In the genomic region with DNA sequence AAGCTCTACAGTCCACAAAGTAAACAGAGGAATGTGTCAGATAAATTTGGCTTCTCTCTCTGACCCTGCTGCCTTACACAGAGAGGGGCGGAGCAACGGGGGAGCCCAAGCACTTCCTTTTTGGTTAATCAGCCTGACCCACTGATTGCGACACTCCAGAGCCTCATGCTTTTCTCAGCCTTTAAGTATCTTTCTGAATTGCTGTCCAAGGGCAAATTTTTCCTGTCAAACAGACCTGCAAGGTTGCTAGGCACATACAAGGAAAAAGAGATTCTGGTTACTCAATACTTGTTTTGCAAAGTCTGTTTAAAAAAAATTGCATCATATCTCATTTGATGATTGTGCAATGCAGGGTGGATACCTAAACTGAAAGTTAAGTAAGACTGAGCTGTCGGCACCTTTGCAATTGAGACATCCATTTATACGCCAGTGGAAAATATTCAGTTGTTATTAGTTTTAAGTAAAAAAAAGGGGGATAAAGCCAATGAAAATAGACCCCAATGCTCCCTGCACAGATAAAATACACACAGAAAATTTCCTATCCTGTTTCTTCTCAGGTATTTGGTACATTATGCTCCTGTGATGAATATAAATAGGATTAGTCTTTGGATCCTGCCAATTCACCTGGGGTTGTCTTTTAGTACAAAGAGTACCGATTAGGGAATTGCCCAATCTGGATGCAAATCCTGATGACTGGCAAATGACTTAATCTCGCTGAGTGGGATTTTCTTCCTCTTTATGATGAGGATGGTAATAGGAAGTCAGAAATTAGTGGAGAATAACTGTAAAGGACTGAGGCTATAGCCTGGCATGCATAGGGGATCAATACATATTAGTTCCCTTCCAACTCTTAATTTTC, we compare ENCODE assay signal across 1 cellular context.
TF ChIP-seq lines count a peak whose summit lies in the region.

No MANE protein-coding gene starts in this region.

TF ChIP-seq in HepG2, 621 proteins besides CTCF, POLR2A, EP300 and RAD21 (continued from another document):
- TF ChIP-seq ARID2 (CRISPR knock-in tag; IDR thresholded peaks at IDR 0.05; ENCODE audit: borderline replicate concordance) (no peak), HNRNPL (IDR thresholded peaks at IDR 0.05; ENCODE audit: low read depth, low read length) (no peak), ZKSCAN8 (CRISPR knock-in tag; IDR thresholded peaks at IDR 0.05; ENCODE audit: borderline replicate concordance) (peak; percentile 44; the same call in 1 of the 2 replicates), AFF4 (CRISPR knock-in tag; IDR thresholded peaks at IDR 0.05) (no peak), ATF3 (CRISPR knock-in tag; IDR thresholded peaks at IDR 0.05) (peak; percentile 90), SRY (CRISPR knock-in tag; IDR thresholded peaks at IDR 0.05) (no peak), MBD4 (IDR thresholded peaks at IDR 0.05; ENCODE audit: borderline replicate concordance, low read length) (no peak; the same call in 1 of the 2 replicates), KLF15 (CRISPR knock-in tag; IDR thresholded peaks at IDR 0.05; ENCODE audit: borderline replicate concordance) (no peak), HIVEP1 (CRISPR knock-in tag; IDR thresholded peaks at IDR 0.05) (no peak), ZNF3 (CRISPR knock-in tag; IDR thresholded peaks at IDR 0.05) (peak; percentile 74; the same call in 1 of the 2 replicates), KMT2B (CRISPR knock-in tag; IDR thresholded peaks at IDR 0.05) (peak; percentile 37; the same call in 1 of the 2 replicates), THAP11 (CRISPR knock-in tag; IDR thresholded peaks at IDR 0.05) (peak; percentile 84), NR1H2 (CRISPR knock-in tag; IDR thresholded peaks at IDR 0.05; ENCODE audit: borderline replicate concordance, low read depth) (no peak), ZNF180 (CRISPR knock-in tag; IDR thresholded peaks at IDR 0.05; ENCODE audit: borderline replicate concordance, low read depth) (no peak), ZMYM4 (CRISPR knock-in tag; IDR thresholded peaks at IDR 0.05) (peak; percentile 79)
- TF ChIP-seq, protein P1, sequence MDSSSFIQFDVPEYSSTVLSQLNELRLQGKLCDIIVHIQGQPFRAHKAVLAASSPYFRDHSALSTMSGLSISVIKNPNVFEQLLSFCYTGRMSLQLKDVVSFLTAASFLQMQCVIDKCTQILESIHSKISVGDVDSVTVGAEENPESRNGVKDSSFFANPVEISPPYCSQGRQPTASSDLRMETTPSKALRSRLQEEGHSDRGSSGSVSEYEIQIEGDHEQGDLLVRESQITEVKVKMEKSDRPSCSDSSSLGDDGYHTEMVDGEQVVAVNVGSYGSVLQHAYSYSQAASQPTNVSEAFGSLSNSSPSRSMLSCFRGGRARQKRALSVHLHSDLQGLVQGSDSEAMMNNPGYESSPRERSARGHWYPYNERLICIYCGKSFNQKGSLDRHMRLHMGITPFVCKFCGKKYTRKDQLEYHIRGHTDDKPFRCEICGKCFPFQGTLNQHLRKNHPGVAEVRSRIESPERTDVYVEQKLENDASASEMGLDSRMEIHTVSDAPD (CRISPR knock-in tag; IDR thresholded peaks at IDR 0.05), result no peak
TF ChIP-seq in HepG2: peak in this region for 180.
